Comparison of ENCODE assay signal across 27 cellular contexts in genomic region chr5:143322178-143322577, GRCh38.
"Had no signal": no experiment of that assay in that cellular context is flagged by ENCODE, and none has a peak within 500 bp of the region (broad histone marks: within the 10 kb centered on the region; RNA-seq: fewer than 3 reads in every experiment).

No MANE protein-coding gene starts in this region.

- H3K9me3 Mint-ChIP-seq: mesothelial cell of epicardium; stimulated activated effector memory CD8-positive, alpha-beta T cell treated with anti-CD3 and anti-CD28 coated beads, Interleukin-12 subunit alpha, Interleukin-12 subunit beta, amount 100 ng/mL, for 72 hours; T-helper 1 cell treated with Interleukin-12 subunit alpha and Interleukin-12 subunit beta and Interleukin-4 antibody, amounts not matched to agents 30 μg/mL and 1 μg/mL, for 36 hours; type B pancreatic cell had no signal

- H3K4me3 ChIP-seq: breast epithelium, esophagus muscularis mucosa, right lobe of liver, uterus had no signal

- ATAC-seq: foreskin keratinocyte; left cardiac atrium; naive thymus-derived CD4-positive, alpha-beta T cell; right lobe of liver; stimulated activated effector memory CD8-positive, alpha-beta T cell treated with anti-CD3 and anti-CD28 coated beads, Interleukin-12 subunit alpha, Interleukin-12 subunit beta, amount 100 ng/mL, for 72 hours had no signal

- H3K27ac Mint-ChIP-seq: activated naive CD4-positive, alpha-beta T cell treated with anti-CD3 and anti-CD28 coated beads for 36 hours; mesothelial cell of epicardium; stimulated activated naive CD8-positive, alpha-beta T cell treated with anti-CD3 and anti-CD28 coated beads, Interleukin-15, Interleukin-2, amounts not matched to agents 100 ng/mL and 50 ng/mL, for 24 hours; T-helper 1 cell treated with Interleukin-12 subunit alpha and Interleukin-12 subunit beta and Interleukin-4 antibody, amounts not matched to agents 30 μg/mL and 1 μg/mL, for 36 hours; type B pancreatic cell had no signal

- H3K27ac ChIP-seq: breast epithelium, esophagus muscularis mucosa, foreskin keratinocyte, right lobe of liver, uterus, WERI-Rb-1 had no signal

- H3K4me3 Mint-ChIP-seq: activated naive CD4-positive, alpha-beta T cell treated with anti-CD3 and anti-CD28 coated beads for 36 hours; mesothelial cell of epicardium; stimulated activated effector memory CD8-positive, alpha-beta T cell treated with anti-CD3 and anti-CD28 coated beads, Interleukin-12 subunit alpha, Interleukin-12 subunit beta, amount 100 ng/mL, for 72 hours; stimulated activated naive CD8-positive, alpha-beta T cell treated with anti-CD3 and anti-CD28 coated beads, Interleukin-15, Interleukin-2, amounts not matched to agents 100 ng/mL and 50 ng/mL, for 24 hours; T-helper 1 cell treated with Interleukin-12 subunit alpha and Interleukin-12 subunit beta and Interleukin-4 antibody, amounts not matched to agents 30 μg/mL and 1 μg/mL, for 36 hours; type B pancreatic cell had no signal

- H3K27me3 ChIP-seq: breast epithelium, esophagus muscularis mucosa, foreskin keratinocyte, right lobe of liver, uterus had no signal

- H3K27me3 Mint-ChIP-seq: naive thymus-derived CD4-positive, alpha-beta T cell; stimulated activated naive CD8-positive, alpha-beta T cell treated with anti-CD3 and anti-CD28 coated beads, Interleukin-15, Interleukin-2, amounts not matched to agents 100 ng/mL and 50 ng/mL, for 24 hours; type B pancreatic cell had no signal

- H3K9me3 ChIP-seq: breast epithelium, esophagus muscularis mucosa, right lobe of liver, uterus had no signal

- H3K36me3 ChIP-seq: breast epithelium, esophagus muscularis mucosa, right lobe of liver, uterus, WERI-Rb-1 had no signal

- DNase-seq: activated CD4-positive, alpha-beta T cell treated with anti-CD3 and anti-CD28 coated beads for 48 hours; activated CD4-positive, alpha-beta T cell treated with anti-CD3 and anti-CD28 coated beads, Interleukin-2, amount 50 U/mL, for 48 hours; activated CD8-positive, alpha-beta memory T cell treated with anti-CD3 and anti-CD28 coated beads for 24 hours; activated effector memory CD4-positive, alpha-beta T cell treated with anti-CD3 and anti-CD28 coated beads, Interleukin-2, amount 50 U/mL, for 16 hours; activated naive CD4-positive, alpha-beta T cell treated with anti-CD3 and anti-CD28 coated beads for 36 hours; amygdala; central memory CD4-positive, alpha-beta T cell; foreskin keratinocyte; glutamatergic neuron; islet precursor cell; left cardiac atrium; mammary epithelial cell; naive thymus-derived CD4-positive, alpha-beta T cell; posterior cingulate gyrus; right lobe of liver; stimulated activated CD4-positive, alpha-beta T cell treated with anti-CD3 and anti-CD28 coated beads, Interleukin-4, amount 100 ng/mL, for 24 hours; SW 1271; T1000; uterus; WERI-Rb-1 had no signal
